Comparison of ENCODE assay signal across 1 cellular context in the genomic region with DNA sequence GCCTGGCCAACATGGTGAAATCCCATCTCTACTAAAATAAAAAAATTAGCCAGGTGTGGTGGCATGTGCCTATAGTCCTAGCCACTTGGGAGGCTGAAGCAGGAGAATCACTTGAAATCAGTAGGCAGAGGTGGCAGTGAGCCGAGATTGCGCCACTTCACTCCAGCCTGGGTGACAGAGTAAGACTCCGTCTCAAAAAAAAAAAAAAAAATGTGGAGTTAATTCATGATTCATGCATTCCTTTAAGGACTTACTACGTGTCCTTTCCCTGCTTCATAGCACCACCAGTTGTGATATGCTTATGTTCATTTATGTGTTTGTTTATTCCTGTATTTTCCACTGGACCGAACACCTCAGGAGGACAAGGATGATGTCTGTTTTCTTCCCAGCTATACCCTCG.
TF ChIP-seq lines count a peak whose summit lies in the region.

No MANE protein-coding gene starts in this region.

TF ChIP-seq in HepG2, 621 proteins besides CTCF, POLR2A, EP300 and RAD21:
- no peak for TF ChIP-seq PHF20 (CRISPR knock-in tag; IDR thresholded peaks at IDR 0.05)
- no peak for TF ChIP-seq MYPOP (CRISPR knock-in tag; IDR thresholded peaks at IDR 0.05)
- TF ChIP-seq ZNF746 (CRISPR knock-in tag; IDR thresholded peaks at IDR 0.05): no peak
- TF ChIP-seq ATF7 (IDR thresholded peaks at IDR 0.05): no peak
- no peak for TF ChIP-seq ATF7 (CRISPR knock-in tag; IDR thresholded peaks at IDR 0.05)
- TF ChIP-seq, protein P1, sequence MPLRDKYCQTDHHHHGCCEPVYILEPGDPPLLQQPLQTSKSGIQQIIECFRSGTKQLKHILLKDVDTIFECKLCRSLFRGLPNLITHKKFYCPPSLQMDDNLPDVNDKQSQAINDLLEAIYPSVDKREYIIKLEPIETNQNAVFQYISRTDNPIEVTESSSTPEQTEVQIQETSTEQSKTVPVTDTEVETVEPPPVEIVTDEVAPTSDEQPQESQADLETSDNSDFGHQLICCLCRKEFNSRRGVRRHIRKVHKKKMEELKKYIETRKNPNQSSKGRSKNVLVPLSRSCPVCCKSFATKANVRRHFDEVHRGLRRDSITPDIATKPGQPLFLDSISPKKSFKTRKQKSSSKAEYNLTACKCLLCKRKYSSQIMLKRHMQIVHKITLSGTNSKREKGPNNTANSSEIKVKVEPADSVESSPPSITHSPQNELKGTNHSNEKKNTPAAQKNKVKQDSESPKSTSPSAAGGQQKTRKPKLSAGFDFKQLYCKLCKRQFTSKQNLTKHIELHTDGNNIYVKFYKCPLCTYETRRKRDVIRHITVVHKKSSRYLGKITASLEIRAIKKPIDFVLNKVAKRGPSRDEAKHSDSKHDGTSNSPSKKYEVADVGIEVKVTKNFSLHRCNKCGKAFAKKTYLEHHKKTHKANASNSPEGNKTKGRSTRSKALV (CRISPR knock-in tag; IDR thresholded peaks at IDR 0.05): no peak
- no peak for TF ChIP-seq RELA (CRISPR knock-in tag; IDR thresholded peaks at IDR 0.05)
- TF ChIP-seq HNRNPLL (IDR thresholded peaks at IDR 0.05; ENCODE audit: low read depth, low read length, poor library complexity, severe bottlenecking): no peak
- TF ChIP-seq, protein P2, sequence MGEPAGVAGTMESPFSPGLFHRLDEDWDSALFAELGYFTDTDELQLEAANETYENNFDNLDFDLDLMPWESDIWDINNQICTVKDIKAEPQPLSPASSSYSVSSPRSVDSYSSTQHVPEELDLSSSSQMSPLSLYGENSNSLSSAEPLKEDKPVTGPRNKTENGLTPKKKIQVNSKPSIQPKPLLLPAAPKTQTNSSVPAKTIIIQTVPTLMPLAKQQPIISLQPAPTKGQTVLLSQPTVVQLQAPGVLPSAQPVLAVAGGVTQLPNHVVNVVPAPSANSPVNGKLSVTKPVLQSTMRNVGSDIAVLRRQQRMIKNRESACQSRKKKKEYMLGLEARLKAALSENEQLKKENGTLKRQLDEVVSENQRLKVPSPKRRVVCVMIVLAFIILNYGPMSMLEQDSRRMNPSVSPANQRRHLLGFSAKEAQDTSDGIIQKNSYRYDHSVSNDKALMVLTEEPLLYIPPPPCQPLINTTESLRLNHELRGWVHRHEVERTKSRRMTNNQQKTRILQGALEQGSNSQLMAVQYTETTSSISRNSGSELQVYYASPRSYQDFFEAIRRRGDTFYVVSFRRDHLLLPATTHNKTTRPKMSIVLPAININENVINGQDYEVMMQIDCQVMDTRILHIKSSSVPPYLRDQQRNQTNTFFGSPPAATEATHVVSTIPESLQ (CRISPR knock-in tag; conservative IDR thresholded peaks at IDR 0.05): no peak
- TF ChIP-seq NFE2 (CRISPR knock-in tag; IDR thresholded peaks at IDR 0.05): no peak
- TF ChIP-seq GATAD1 (CRISPR knock-in tag; IDR thresholded peaks at IDR 0.05): no peak
- TF ChIP-seq TSC22D2 (CRISPR knock-in tag; IDR thresholded peaks at IDR 0.05; ENCODE audit: borderline replicate concordance): no peak
- no peak for TF ChIP-seq ZNF354B (CRISPR knock-in tag; IDR thresholded peaks at IDR 0.05)
- TF ChIP-seq TBL1XR1 (IDR thresholded peaks at IDR 0.05; ENCODE audit: borderline replicate concordance, low read length, partially characterized antibody): no peak
- no peak for TF ChIP-seq MBD4 (IDR thresholded peaks at IDR 0.05; ENCODE audit: borderline replicate concordance, low read length)
- no peak for TF ChIP-seq PPARG (CRISPR knock-in tag; conservative IDR thresholded peaks at IDR 0.05)
- no peak for TF ChIP-seq NFAT5 (CRISPR knock-in tag; IDR thresholded peaks at IDR 0.05)
- TF ChIP-seq ZFY (CRISPR knock-in tag; IDR thresholded peaks at IDR 0.05): no peak
- TF ChIP-seq, protein P3, sequence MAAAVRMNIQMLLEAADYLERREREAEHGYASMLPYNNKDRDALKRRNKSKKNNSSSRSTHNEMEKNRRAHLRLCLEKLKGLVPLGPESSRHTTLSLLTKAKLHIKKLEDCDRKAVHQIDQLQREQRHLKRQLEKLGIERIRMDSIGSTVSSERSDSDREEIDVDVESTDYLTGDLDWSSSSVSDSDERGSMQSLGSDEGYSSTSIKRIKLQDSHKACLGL (CRISPR knock-in tag; IDR thresholded peaks at IDR 0.05): no peak
